In genomic region chr15:56918046-56918906, GRCh38 we compare ENCODE assay signal across 8 cellular contexts. TPM values are rescaled to one million over a fixed set of nuclear protein-coding genes. Genes with fewer than 3 reads are reported as not detected.
DNase-seq lines count a peak whose midpoint lies in the region; ATAC-seq and TF ChIP-seq lines count a peak whose summit lies in the region.

TCF12 (plus strand) TSS chr15:56918644; CDS start chr15:56919914, 1,270 bp downstream.

- H3K4me1 Mint-ChIP-seq in natural killer cell, result peaks cover 31 to 40% of the 10 kb centered on the region in 2 donors

- peak within 1 kb of the TSS; percentile 99 for H3K4me2 ChIP-seq in GM23248 (ENCODE audit: unreplicated experiment)

- H3K9me2 ChIP-seq in GM23248 (ENCODE audit: insufficient read depth), result no peaks in the 10 kb centered on the region

- no peaks in the 10 kb centered on the region for H3K9me3 ChIP-seq in GM23248 (ENCODE audit: low read depth)

- peak within 1 kb of the TSS; percentile 90 for H3K4me3 ChIP-seq in GM23248
- H3K4me3 ChIP-seq in fibroblast of mammary gland (ENCODE audit: control insufficient read depth, low read depth, low read length), result peak within 1 kb of the TSS; percentile 89

- 1 to 2% methylated on average over 72 to 87 of the region's 93 CpGs for WGBS in GM23248 (ENCODE audit: low coverage in 1 of 2, low lambda C conversion rate in 2 of 2, missing lambda C conversion rate in 2 of 2), 2 experiments

- DNase-seq in EH (ENCODE audit: low read depth) (peak; percentile 94), GM23248 (peak; percentile 98), LHCN-M2 (ENCODE audit: low read depth) (peak; percentile 94), RPMI7951 (ENCODE audit: low read depth) (peak; percentile 98), fibroblast of mammary gland (ENCODE audit: low read depth) (peak; percentile 91), natural killer cell (peak; percentile 88)
- peak; percentile 70 to 83 for DNase-seq in activated T-helper 1 cell treated with anti-CD3 and anti-CD28 coated beads, Interleukin-2, amount 50 U/mL, for 16 hours (ENCODE audit: low read depth in 1 of 2, low spot score in 1 of 2)
- peak; percentile 91 for DNase-seq in stimulated activated naive CD4-positive, alpha-beta T cell treated with Interleukin-2 at 50 U/mL for 16 hours (lab: John Stamatoyannopoulos, UW)

- peak within 1 kb of the TSS; percentile 93 to 94 for H3K27ac Mint-ChIP-seq in natural killer cell

- H3F3A ChIP-seq in GM23248 (ENCODE audit: insufficient read depth), result 0 out of 2 replicates have a peak, but pooled peaks cover 9% of the 10 kb centered on the region

- H3K9ac ChIP-seq in GM23248, result peak within 1 kb of the TSS; percentile 93

- TF ChIP-seq CTCF in fibroblast of mammary gland (conservative IDR thresholded peaks at IDR 0.05; ENCODE audit: control insufficient read depth, insufficient read depth, low read depth, low read length) (peak; percentile 23), natural killer cell (IDR thresholded peaks at IDR 0.05) (peak; percentile 29)

- H3K79me2 ChIP-seq in GM23248 (ENCODE audit: insufficient read depth), result peaks cover 62% of the 10 kb centered on the region

- peaks cover 26% of the 10 kb centered on the region for H3K4me1 ChIP-seq in GM23248 (ENCODE audit: insufficient read depth)

- H4K20me1 ChIP-seq in GM23248 (ENCODE audit: insufficient read depth), result no peaks in the 10 kb centered on the region

- ATAC-seq in natural killer cell, result peak; percentile 68 to 87 (median 71)

- H3K9me3 Mint-ChIP-seq in natural killer cell, result no peaks in the 10 kb centered on the region

- H3K27me3 Mint-ChIP-seq in natural killer cell (ENCODE audit: low read depth in 2 of 2), result no peaks in the 10 kb centered on the region

- intact Hi-C loops in natural killer cell (cut with micrococcal nuclease), result loop anchor here (1.0 kb wide), 1 partner anchor 31 kb away; no protein-coding TSS in a partner anchor

- peak within 1 kb of the TSS; percentile 89 for H3K4me3 Mint-ChIP-seq in natural killer cell

- H3K36me3 Mint-ChIP-seq in natural killer cell, result no peaks in the 10 kb centered on the region

- H2AFZ ChIP-seq in GM23248, result peak within 1 kb of the TSS; percentile 95

- H3K27me3 ChIP-seq in GM23248 (replicated peaks; ENCODE audit: insufficient read depth), result no peaks in the 10 kb centered on the region

- in situ Hi-C loops in GM23248 (cut with MboI), result no loop called here

- H3K27ac ChIP-seq in GM23248, result peak within 1 kb of the TSS; percentile 81

- peaks cover 3% of the 10 kb centered on the region for H3K36me3 ChIP-seq in GM23248 (ENCODE audit: low read depth)

RNA-seq across cellular contexts. Expression of gene TCF12, which starts in this region (rescaled TPM):
- total RNA-seq in GM23248 (2014; rRNA removed; shearing (Covaris generic)), result 58.6 and 63.5 TPM in 2 replicates
- polyA plus RNA-seq in GM23248 (2016; fragmentation: Nextera tagmentation; extraction: Ambion mirVana), result 46.3 and 53.6 TPM in 2 replicates
- 108 and 111 TPM in 2 replicates for total RNA-seq in LHCN-M2 (2014; rRNA removed)
- 19.7 TPM for polyA plus RNA-seq in LHCN-M2 (2012)
- total RNA-seq in RPMI7951 (2014; rRNA removed; shearing (Covaris generic)), result 120 and 157 TPM in 2 replicates
- total RNA-seq in natural killer cell, result 100 to 1,000 TPM in 2 of 3 donors, 10 to 100 TPM in 1; 84.1 to 111 (median 107) TPM

Comparison
In these comparisons a context has a peak if more than half of its experiments do, and no peak if none do; other contexts are left out.
1. Peak in every context shown above with its lines: DNase-seq, ATAC-seq, H3K4me3 ChIP-seq and H3K27ac ChIP-seq.